In the genomic region with DNA sequence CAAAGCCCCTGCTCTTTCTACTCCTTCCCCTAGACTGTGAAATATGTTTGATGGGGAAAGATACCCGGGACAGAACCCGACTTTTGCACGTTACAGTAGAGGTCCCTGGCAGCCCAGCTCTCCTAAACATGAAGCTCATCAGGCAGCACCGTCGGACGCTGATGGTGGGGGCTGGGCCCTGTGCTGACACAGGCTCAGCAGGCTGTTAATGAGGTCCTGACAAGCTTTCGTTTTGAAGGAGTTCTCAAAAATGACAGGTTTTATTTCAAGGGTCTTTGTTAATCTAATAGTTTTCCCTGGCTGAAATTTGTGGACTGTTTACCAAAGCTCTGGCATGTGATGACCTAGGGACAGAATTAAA, we compare ENCODE assay signal across 23 cellular contexts. TPM values are rescaled to one million over a fixed set of nuclear protein-coding genes. Genes with fewer than 3 reads are reported as not detected.
A peak's percentile ranks its signal among the peaks of the same experiment; 100 is the strongest.
DNase-seq lines count a peak whose midpoint lies in the region; ATAC-seq, FAIRE-seq and TF ChIP-seq lines count a peak whose summit lies in the region.
"Had no signal": no experiment of that assay in that cellular context is flagged by ENCODE, and none has a peak within 500 bp of the region (broad histone marks: within the 10 kb centered on the region; RNA-seq: fewer than 3 reads in every experiment).

No MANE protein-coding gene starts in this region.

- no peak overlapping the region for H3K4me2 ChIP-seq in K562 (ENCODE audit: insufficient read depth, low read length)

- peak overlapping the region; percentile 16; the same call in 1 of the 2 replicates for H2AFZ ChIP-seq in K562 (ENCODE audit: low read depth, low read length)
- H2AFZ ChIP-seq: GM23248 had no signal

- H3K27ac Mint-ChIP-seq in activated T-helper 17 cell treated with anti-CD3 and anti-CD28 coated beads, Interleukin-2, amount 50 U/mL, for 72 hours, result no peak overlapping the region

- TF ChIP-seq RAD21 in K562 (CRISPR knock-in tag; conservative IDR thresholded peaks at IDR 0.05 in 1 of 2, IDR thresholded peaks at IDR 0.05 in 1 of 2), result no peak

- no peaks in the 10 kb centered on the region for H3K36me3 Mint-ChIP-seq in activated T-helper 17 cell treated with anti-CD3 and anti-CD28 coated beads, Interleukin-2, amount 50 U/mL, for 72 hours (ENCODE audit: low read depth)

- peaks cover 6% of the 10 kb centered on the region for H3K9me1 ChIP-seq in K562 (ENCODE audit: control insufficient read depth, insufficient read depth, low read length)

- no peak for TF ChIP-seq CTCF in K562 (IDR thresholded peaks at IDR 0.05 in 2 of 3, conservative IDR thresholded peaks at IDR 0.05 in 1 of 3; ENCODE audit: insufficient read depth in 2 of 3, low read depth in 1 of 3, low read length in 3 of 3)
- no peak for TF ChIP-seq CTCF in spleen (IDR thresholded peaks at IDR 0.05 in 8 of 11, conservative IDR thresholded peaks at IDR 0.05 in 3 of 11)

- H3K4me1 ChIP-seq in K562 (replicated peaks in 1 of 2; ENCODE audit: control insufficient read depth in 2 of 2, insufficient read depth in 2 of 2, low read length in 2 of 2) (peaks cover 22 to 33% of the 10 kb centered on the region in 2 experiments), spleen (peaks cover 0 to 25% (median 9%) of the 10 kb centered on the region in 6 donors)
- H3K4me1 ChIP-seq: SJCRH30 had no signal

- no peak overlapping the region; a peak in 1 of 4 replicates for H3K9ac ChIP-seq in K562 (ENCODE audit: insufficient read depth in 1 of 2, low read depth in 2 of 2, low read length in 2 of 2)
- H3K9ac ChIP-seq: GM23248 had no signal

- H3K27me3 ChIP-seq in K562 (ENCODE audit: control insufficient read depth in 2 of 2, insufficient read depth in 2 of 2, low read length in 2 of 2) (no peaks in the 10 kb centered on the region), spleen (replicated peaks in 1 of 7) (no peaks in the 10 kb centered on the region)
- H3K27me3 ChIP-seq: MG63, SJCRH30 had no signal

- intact Hi-C loops in K562 (cut with micrococcal nuclease), result no loop called here
- intact Hi-C loops in spleen (cut with DNase I; ENCODE audit: low total_unique reads), result no loop called here

- H3K9me3 Mint-ChIP-seq in activated T-helper 17 cell treated with anti-CD3 and anti-CD28 coated beads, Interleukin-2, amount 50 U/mL, for 72 hours, result no peaks in the 10 kb centered on the region

- in situ Hi-C loops in G401 (cut with HindIII; ENCODE audit: low sequenced_read_pairs) (no loop called here), K562 (cut with MboI) (no loop called here)

- H3K36me3 ChIP-seq in K562 (ENCODE audit: control insufficient read depth, insufficient read depth, low read length) (no peaks in the 10 kb centered on the region), spleen (peaks cover 0 to 6% (median 0%) of the 10 kb centered on the region in 6 donors)
- H3K36me3 ChIP-seq: MG63, SJCRH30 had no signal

- no peak for FAIRE-seq in K562 (lab: Jason Lieb, UNC)
- FAIRE-seq: G401.6, HTR-8/SVneo had no signal

- DNase-seq in G401 (ENCODE audit: low spot score) (peak; percentile 52), NCI-H2227 (lab: John Stamatoyannopoulos, UW; ENCODE audit: unreplicated experiment) (peak; percentile 53), K562 (ENCODE audit: extremely low read depth in 1 of 4, low spot score in 3 of 4) (no peak), spleen (peak; percentile 40), COLO829 (ENCODE audit: low spot score) (no peak)
- DNase-seq: ACHN, DMS79 treated with DMSO at 0.1 percent for 48 hours, IMR-90, Karpas-422, MG63, NCI-H1105, NCI-H1694, NCI-H2081 treated with DMSO at 0.1 percent for 48 hours, NCI-H510A treated with DMSO at 0.1 percent for 48 hours, NCI-H82, OCI-M1, RPMI8226, SJCRH30 had no signal

- no peak overlapping the region for H3K27ac ChIP-seq in K562 (ENCODE audit: extremely low read depth, low read depth, low read length)
- H3K27ac ChIP-seq in spleen, result no peak overlapping the region
- H3K27ac ChIP-seq: GM23248, SJCRH30 had no signal

- no peak overlapping the region for H3K4me3 ChIP-seq in K562
- H3K4me3 ChIP-seq in spleen, result no peak overlapping the region
- H3K4me3 ChIP-seq: GM23248, MG63, SJCRH30 had no signal

- TF ChIP-seq POLR2A in K562 (conservative IDR thresholded peaks at IDR 0.05) (no peak), spleen (IDR thresholded peaks at IDR 0.05) (no peak)

- H3K9me3 ChIP-seq in K562 (replicated peaks; ENCODE audit: control insufficient read depth, insufficient read depth, low read depth, low read length), result no peaks in the 10 kb centered on the region
- no peaks in the 10 kb centered on the region for H3K9me3 ChIP-seq in spleen
- H3K9me3 ChIP-seq: MG63, SJCRH30 had no signal

- POLR2A ChIA-PET in K562 (lab: Yijun Ruan, JAX), result interaction anchor here (1.1 to 1.8 kb wide), 3 partner anchors 11 to 34 kb away, joined by 3 to 5 read pairs (median 3); no protein-coding TSS in a partner anchor

- no TSS peak for BruUV-seq in K562 (replicated peaks; lab: Mats Ljungman, UMichigan)

- H3K27me3 Mint-ChIP-seq in activated T-helper 17 cell treated with anti-CD3 and anti-CD28 coated beads, Interleukin-2, amount 50 U/mL, for 72 hours, result no peaks in the 10 kb centered on the region

- CTCF ChIA-PET in K562 (lab: Yijun Ruan, JAX; ENCODE audit: low intra/inter-chr PET ratio), result no interaction called here

- TF ChIP-seq EP300 in K562 (IDR thresholded peaks at IDR 0.05; ENCODE audit: low read length), result no peak

- H3K79me2 ChIP-seq in K562 (ENCODE audit: control insufficient read depth, insufficient read depth, low read length), result peaks cover 4% of the 10 kb centered on the region; the same call in 2 of the 3 replicates

- H3K4me3 Mint-ChIP-seq in activated T-helper 17 cell treated with anti-CD3 and anti-CD28 coated beads, Interleukin-2, amount 50 U/mL, for 72 hours, result no peak overlapping the region

- WGBS in K562 (ENCODE audit: insufficient coverage, low coverage, missing lambda C conversion rate), result 14% methylated on average over 7 of the region's 7 CpGs
- WGBS in spleen, 5 donors, result 81 to 89% (median 85%) methylated on average over 7 of the region's 7 CpGs

- peaks cover 14% of the 10 kb centered on the region for H3K4me1 Mint-ChIP-seq in activated T-helper 17 cell treated with anti-CD3 and anti-CD28 coated beads, Interleukin-2, amount 50 U/mL, for 72 hours

- H4K20me1 ChIP-seq in K562 (replicated peaks; ENCODE audit: control insufficient read depth, insufficient read depth, low read length), result peaks cover 8% of the 10 kb centered on the region; the same call in 1 of the 2 replicates

- no peak for ATAC-seq in K562
- ATAC-seq in activated T-helper 17 cell treated with anti-CD3 and anti-CD28 coated beads, Interleukin-2, amount 50 U/mL, for 72 hours (replicated peaks), result no peak
- ATAC-seq in GM19397 (IDR thresholded peaks at IDR 0.05; ENCODE audit: unreplicated experiment), result no peak

TF ChIP-seq in K562, 482 proteins besides CTCF, POLR2A, EP300 and RAD21 (continues in another document):
- TF ChIP-seq, protein P1, sequence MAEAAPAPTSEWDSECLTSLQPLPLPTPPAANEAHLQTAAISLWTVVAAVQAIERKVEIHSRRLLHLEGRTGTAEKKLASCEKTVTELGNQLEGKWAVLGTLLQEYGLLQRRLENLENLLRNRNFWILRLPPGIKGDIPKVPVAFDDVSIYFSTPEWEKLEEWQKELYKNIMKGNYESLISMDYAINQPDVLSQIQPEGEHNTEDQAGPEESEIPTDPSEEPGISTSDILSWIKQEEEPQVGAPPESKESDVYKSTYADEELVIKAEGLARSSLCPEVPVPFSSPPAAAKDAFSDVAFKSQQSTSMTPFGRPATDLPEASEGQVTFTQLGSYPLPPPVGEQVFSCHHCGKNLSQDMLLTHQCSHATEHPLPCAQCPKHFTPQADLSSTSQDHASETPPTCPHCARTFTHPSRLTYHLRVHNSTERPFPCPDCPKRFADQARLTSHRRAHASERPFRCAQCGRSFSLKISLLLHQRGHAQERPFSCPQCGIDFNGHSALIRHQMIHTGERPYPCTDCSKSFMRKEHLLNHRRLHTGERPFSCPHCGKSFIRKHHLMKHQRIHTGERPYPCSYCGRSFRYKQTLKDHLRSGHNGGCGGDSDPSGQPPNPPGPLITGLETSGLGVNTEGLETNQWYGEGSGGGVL (CRISPR knock-in tag; IDR thresholded peaks at IDR 0.05), result no peak
- no peak for TF ChIP-seq ZNF175 (CRISPR knock-in tag; IDR thresholded peaks at IDR 0.05; ENCODE audit: low read depth)
- TF ChIP-seq, protein P2, sequence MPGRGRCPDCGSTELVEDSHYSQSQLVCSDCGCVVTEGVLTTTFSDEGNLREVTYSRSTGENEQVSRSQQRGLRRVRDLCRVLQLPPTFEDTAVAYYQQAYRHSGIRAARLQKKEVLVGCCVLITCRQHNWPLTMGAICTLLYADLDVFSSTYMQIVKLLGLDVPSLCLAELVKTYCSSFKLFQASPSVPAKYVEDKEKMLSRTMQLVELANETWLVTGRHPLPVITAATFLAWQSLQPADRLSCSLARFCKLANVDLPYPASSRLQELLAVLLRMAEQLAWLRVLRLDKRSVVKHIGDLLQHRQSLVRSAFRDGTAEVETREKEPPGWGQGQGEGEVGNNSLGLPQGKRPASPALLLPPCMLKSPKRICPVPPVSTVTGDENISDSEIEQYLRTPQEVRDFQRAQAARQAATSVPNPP (IDR thresholded peaks at IDR 0.05; ENCODE audit: borderline replicate concordance, insufficient read depth, insufficient read length), result no peak
- no peak for TF ChIP-seq NFXL1 (CRISPR knock-in tag; IDR thresholded peaks at IDR 0.05)
- no peak for TF ChIP-seq ZNF644 (tag; IDR thresholded peaks at IDR 0.05; ENCODE audit: low read depth)

RNA-seq across cellular contexts. Expression of a gene that starts 49.1 kb away (rescaled TPM):
- total RNA-seq in G401 (2014; rRNA removed; shearing (Covaris generic)), result 4.6 and 19.8 TPM in 2 replicates
- 10.4 and 15.9 TPM in 2 replicates for total RNA-seq in K562 (2011; cell fraction: chromatin; rRNA removed; ENCODE audit: low replicate concordance)
- 11.0 and 11.7 TPM in 2 replicates for total RNA-seq in K562 (2011; cell fraction: nucleolus; rRNA removed)
- 8.4 and 11.8 TPM in 2 replicates for total RNA-seq in K562 (2011; cell fraction: nucleoplasm; rRNA removed)
- total RNA-seq in K562 (2014; rRNA removed) (11.2 TPM in 2 replicates), K562 (2014; rRNA removed; fragmentation: Illumina TruSeq; extraction: Trizol) (4.1 and 4.2 TPM in 2 replicates), K562 (2015; rRNA removed; fragmentation: Illumina TruSeq; extraction: Trizol) (6.3 and 6.7 TPM in 2 replicates), K562 (2021) (8.0 and 8.4 TPM in 2 replicates), spleen (10 to 100 TPM in 2 of 7 donors, 1 to 10 TPM in 5; 4.4 to 20.9 (median 9.9) TPM)
- polyA plus RNA-seq in K562 (2011; rRNA removed) (6.3 and 7.0 TPM in 2 replicates), K562 (2014; fragmentation: Illumina TruSeq; extraction: Trizol) (7.6 and 7.7 TPM in 2 replicates), K562 (2014; fragmentation: Nextera tagmentation; extraction: Ambion mirVana) (1 to 10 TPM in 1 of 2 experiments, under 1 TPM in 1; 0.42 to 1.2 TPM), K562 (2014; rRNA removed) (7.8 and 8.9 TPM in 2 replicates), spleen (1 to 10 TPM; 4.8 to 6.9 (median 4.8) TPM)
- polyA plus RNA-seq in K562 (2011; cell fraction: cytosol; rRNA removed), result 8.2 and 14.0 TPM in 2 replicates
- 4.9 and 5.8 TPM in 2 replicates for polyA plus RNA-seq in K562 (2011; cell fraction: nucleus; rRNA removed)
- 5.4 and 13.7 TPM in 2 replicates for polyA plus RNA-seq in K562 (2012)
- polyA minus RNA-seq in K562 (2011; rRNA and poly(A)+ RNA removed), result 5.4 and 6.8 TPM in 2 replicates
- polyA minus RNA-seq in K562 (2011; cell fraction: cytosol; rRNA and poly(A)+ RNA removed), result 3.7 and 4.5 TPM in 2 replicates
- 7.9 and 11.1 TPM in 2 replicates for polyA minus RNA-seq in K562 (2011; cell fraction: nucleus; rRNA and poly(A)+ RNA removed)
- total RNA-seq in activated T-helper 17 cell treated with anti-CD3 and anti-CD28 coated beads, Interleukin-2, amount 50 U/mL, for 72 hours, result 1 to 10 TPM; 3.4 to 5.1 TPM

Comparison
In these comparisons a context has a peak if more than half of its experiments do, and no peak if none do; other contexts are left out.
1. DNase-seq: peak in G401 (single experiment), NCI-H2227 (single experiment) and spleen (single experiment); none in K562 (0 of 4) and COLO829 (single experiment).